In genomic region chr19:21358768-21359451, GRCh38 we compare ENCODE assay signal across 8 cellular contexts. TPM values are rescaled to one million over a fixed set of nuclear protein-coding genes. Genes with fewer than 3 reads are reported as not detected.
DNase-seq lines count a peak whose midpoint lies in the region.

Gene ZNF738, plus strand, starts transcription at chr19:21359000. Its CDS starts 141 bp downstream, at chr19:21359141.

- DNase-seq in EL = peak; percentile 97
- peak; percentile 55 for DNase-seq in GOT3 (lab: John Stamatoyannopoulos, UW)
- DNase-seq in M059J (ENCODE audit: low read depth) = peak; percentile 94
- peak; percentile 83 to 91 for DNase-seq in SJSA1 (ENCODE audit: low read depth in 1 of 2, low spot score in 2 of 2)
- peak; percentile 91 for DNase-seq in activated naive CD4-positive, alpha-beta T cell treated with anti-CD3 and anti-CD28 coated beads, Interleukin-2, amount 10 ng/mL, durations not matched to agents 7 days and 5 days
- DNase-seq in globus pallidus (ENCODE audit: low spot score) = peak; percentile 97
- DNase-seq in non-pigmented ciliary epithelial cell (ENCODE audit: low read depth) = peak; percentile 91
- peak; percentile 99 for DNase-seq in superior temporal gyrus (ENCODE audit: extremely low spot score)

- H3K4me3 Mint-ChIP-seq in activated naive CD4-positive, alpha-beta T cell treated with anti-CD3 and anti-CD28 coated beads, Interleukin-2, amount 10 ng/mL, durations not matched to agents 7 days and 5 days = peak within 1 kb of the TSS; percentile 99

- H3K27me3 Mint-ChIP-seq in activated naive CD4-positive, alpha-beta T cell treated with anti-CD3 and anti-CD28 coated beads, Interleukin-2, amount 10 ng/mL, durations not matched to agents 7 days and 5 days = no peaks in the 10 kb centered on the region

- H3K4me1 Mint-ChIP-seq in activated naive CD4-positive, alpha-beta T cell treated with anti-CD3 and anti-CD28 coated beads, Interleukin-2, amount 10 ng/mL, durations not matched to agents 7 days and 5 days = peaks cover 24% of the 10 kb centered on the region

- peak within 1 kb of the TSS; percentile 56 for H3K27ac ChIP-seq in SJSA1

- H3K9me3 Mint-ChIP-seq in activated naive CD4-positive, alpha-beta T cell treated with anti-CD3 and anti-CD28 coated beads, Interleukin-2, amount 10 ng/mL, durations not matched to agents 7 days and 5 days = peaks cover 33% of the 10 kb centered on the region

- H3K4me3 ChIP-seq in SJSA1 = peak within 1 kb of the TSS; percentile 55

- peak within 1 kb of the TSS; percentile 99 for H3K27ac Mint-ChIP-seq in activated naive CD4-positive, alpha-beta T cell treated with anti-CD3 and anti-CD28 coated beads, Interleukin-2, amount 10 ng/mL, durations not matched to agents 7 days and 5 days

- CTCF ChIA-PET in activated naive CD4-positive, alpha-beta T cell treated with anti-CD3 and anti-CD28 coated beads, Interleukin-2, amount 10 ng/mL, durations not matched to agents 7 days and 5 days (lab: Charles Lee) = interaction anchor here (0.8 kb wide), 1 partner anchor 30 kb away, joined by 4 read pairs; no protein-coding TSS in a partner anchor

- no peaks in the 10 kb centered on the region for H3K4me1 ChIP-seq in SJSA1 (replicated peaks)

- peaks cover 41% of the 10 kb centered on the region for H3K36me3 Mint-ChIP-seq in activated naive CD4-positive, alpha-beta T cell treated with anti-CD3 and anti-CD28 coated beads, Interleukin-2, amount 10 ng/mL, durations not matched to agents 7 days and 5 days

- H3K9me3 ChIP-seq in SJSA1 (replicated peaks) = peaks cover 8% of the 10 kb centered on the region; the same call in 1 of the 2 replicates

- H3K36me3 ChIP-seq in SJSA1 = peaks cover 23% of the 10 kb centered on the region

- H3K27me3 ChIP-seq in SJSA1 (replicated peaks) = no peaks in the 10 kb centered on the region

RNA-seq across cellular contexts. Expression of gene ZNF738, which starts in this region (rescaled TPM):
- 13.8 and 14.0 TPM in 2 replicates for total RNA-seq in M059J (2014; rRNA removed; shearing (Covaris generic))
- 11.5 and 18.4 TPM in 2 replicates for total RNA-seq in SJSA1 (2014; rRNA removed; shearing (Covaris generic))

Comparison
In these comparisons a context has a peak if more than half of its experiments do, and no peak if none do; other contexts are left out.
1. Peak in every context shown above with its lines: DNase-seq, H3K4me3 ChIP-seq and H3K27ac ChIP-seq.